Comparison of ENCODE assay signal across 8 cellular contexts in the genomic region with DNA sequence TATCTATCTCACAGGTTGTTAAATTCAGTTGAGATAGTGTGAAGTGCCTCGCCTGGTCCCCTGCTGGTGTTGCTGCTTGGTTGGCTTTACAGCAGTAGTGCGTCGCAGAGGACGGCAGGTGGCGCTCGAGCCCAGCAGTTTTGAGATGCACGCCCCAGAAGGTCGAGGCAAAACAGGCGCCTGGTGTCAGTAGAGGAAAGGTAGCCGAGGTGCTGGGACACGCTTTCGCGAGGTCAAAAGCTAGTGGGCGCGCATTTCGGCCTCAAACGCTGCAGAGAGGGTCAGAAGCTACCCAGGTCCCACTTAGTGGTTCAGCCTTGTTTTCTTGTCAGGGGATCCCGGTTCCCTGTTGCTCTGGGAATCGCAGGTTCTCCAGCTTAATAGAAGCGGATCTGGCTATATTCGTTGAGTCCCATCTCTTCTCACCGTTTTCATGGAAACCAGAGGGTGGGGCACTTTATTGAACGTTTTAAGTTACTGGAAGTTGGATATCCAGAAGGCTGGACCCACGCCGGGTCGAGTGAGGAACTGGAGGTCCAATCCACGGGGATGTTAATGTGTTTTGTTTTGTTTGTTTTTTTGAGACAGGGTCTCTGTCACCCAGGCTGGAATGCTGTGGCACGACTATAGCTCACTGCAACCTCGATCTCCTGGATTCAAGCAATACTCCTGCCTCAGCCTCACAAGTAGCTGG. TPM values are rescaled to one million over a fixed set of nuclear protein-coding genes. Genes with fewer than 3 reads are reported as not detected.
DNase-seq lines count a peak whose midpoint lies in the region; ATAC-seq and TF ChIP-seq lines count a peak whose summit lies in the region.

No MANE protein-coding gene starts in this region.

- H3K4me3 ChIP-seq in SU-DHL-6 (ENCODE audit: insufficient read depth, low read length, poor library complexity, severe bottlenecking) (no peak overlapping the region), uterus (peak overlapping the region; percentile 19 to 21)

- TF ChIP-seq POLR2A in uterus (IDR thresholded peaks at IDR 0.05) = no peak

- H3F3A ChIP-seq in SU-DHL-6 (ENCODE audit: insufficient read depth) = no peaks in the 10 kb centered on the region

- peak; percentile 76 for ATAC-seq in HG02610 (IDR thresholded peaks at IDR 0.05; ENCODE audit: unreplicated experiment)

- H3K36me3 Mint-ChIP-seq in activated naive CD8-positive, alpha-beta T cell = peaks cover 6% of the 10 kb centered on the region

- H3K27ac Mint-ChIP-seq in activated naive CD8-positive, alpha-beta T cell = no peak overlapping the region

- peak overlapping the region; percentile 88 for H3K4me3 Mint-ChIP-seq in activated naive CD8-positive, alpha-beta T cell

- TF ChIP-seq CTCF in SU-DHL-6 (IDR thresholded peaks at IDR 0.05; ENCODE audit: insufficient read depth, low read length, poor library complexity, severe bottlenecking) (peak; percentile 82), uterus (IDR thresholded peaks at IDR 0.05) (peak; percentile 88 to 97 (median 92))

- H3K4me2 ChIP-seq in SU-DHL-6 (ENCODE audit: low read depth, low read length, poor library complexity, severe bottlenecking) = peak overlapping the region; percentile 57

- H3K9me3 Mint-ChIP-seq in activated naive CD8-positive, alpha-beta T cell (ENCODE audit: low read depth) = no peaks in the 10 kb centered on the region

- no peaks in the 10 kb centered on the region for H4K20me1 ChIP-seq in SU-DHL-6 (ENCODE audit: low read depth, low read length)

- no peak overlapping the region for H3K27ac ChIP-seq in SU-DHL-6 (ENCODE audit: low read depth, low read length)
- H3K27ac ChIP-seq in uterus = no peak overlapping the region

- DNase-seq in EL (peak; percentile 75), NCI-H1417 treated with DMSO at 0.1 percent for 48 hours (lab: John Stamatoyannopoulos, UW) (peak; percentile 66), cardiac septum (ENCODE audit: low spot score) (peak; percentile 94), putamen (ENCODE audit: low spot score) (peak; percentile 77), uterus (peak; percentile 85 to 86)

- H3K9me3 ChIP-seq in SU-DHL-6 (ENCODE audit: insufficient read depth, low read length) (no peaks in the 10 kb centered on the region), uterus (no peaks in the 10 kb centered on the region)

- intact Hi-C loops in cardiac septum (cut with DNase I) (loop anchor here (5.0 kb wide), 1 partner anchor 318 kb away; no protein-coding TSS in a partner anchor), uterus (cut with DNase I; ENCODE audit: low total_unique reads) (loop anchor here (5.0 kb wide), 1 partner anchor 593 kb away; no protein-coding TSS in a partner anchor)

- peaks cover 5 to 8% of the 10 kb centered on the region in 2 donors for H3K4me1 ChIP-seq in uterus

- no peak overlapping the region for H3K9ac ChIP-seq in SU-DHL-6 (ENCODE audit: low read length)

- no peaks in the 10 kb centered on the region for H3K27me3 ChIP-seq in SU-DHL-6 (ENCODE audit: low read length)
- no peaks in the 10 kb centered on the region for H3K27me3 ChIP-seq in uterus

- no peak overlapping the region for H2AFZ ChIP-seq in SU-DHL-6 (ENCODE audit: low read depth, low read length, severe bottlenecking)

- no peaks in the 10 kb centered on the region for H3K27me3 Mint-ChIP-seq in activated naive CD8-positive, alpha-beta T cell

- H3K4me1 Mint-ChIP-seq in activated naive CD8-positive, alpha-beta T cell (ENCODE audit: low read depth) = peaks cover 17% of the 10 kb centered on the region

- no peaks in the 10 kb centered on the region for H3K9me2 ChIP-seq in SU-DHL-6 (replicated peaks; ENCODE audit: insufficient read depth, low read length)

- no peaks in the 10 kb centered on the region for H3K36me3 ChIP-seq in SU-DHL-6 (ENCODE audit: low read length)
- H3K36me3 ChIP-seq in uterus = no peaks in the 10 kb centered on the region

- no peaks in the 10 kb centered on the region for H3K79me2 ChIP-seq in SU-DHL-6 (ENCODE audit: insufficient read depth, low read length)

RNA-seq across cellular contexts. Expression of a gene that starts 10.3 kb away (rescaled TPM):
- total RNA-seq in cardiac septum (16.0 TPM), uterus (10 to 100 TPM; 19.1 to 81.4 (median 31.9) TPM)
